8 cellular contexts compared by ENCODE assay signal in the genomic region with DNA sequence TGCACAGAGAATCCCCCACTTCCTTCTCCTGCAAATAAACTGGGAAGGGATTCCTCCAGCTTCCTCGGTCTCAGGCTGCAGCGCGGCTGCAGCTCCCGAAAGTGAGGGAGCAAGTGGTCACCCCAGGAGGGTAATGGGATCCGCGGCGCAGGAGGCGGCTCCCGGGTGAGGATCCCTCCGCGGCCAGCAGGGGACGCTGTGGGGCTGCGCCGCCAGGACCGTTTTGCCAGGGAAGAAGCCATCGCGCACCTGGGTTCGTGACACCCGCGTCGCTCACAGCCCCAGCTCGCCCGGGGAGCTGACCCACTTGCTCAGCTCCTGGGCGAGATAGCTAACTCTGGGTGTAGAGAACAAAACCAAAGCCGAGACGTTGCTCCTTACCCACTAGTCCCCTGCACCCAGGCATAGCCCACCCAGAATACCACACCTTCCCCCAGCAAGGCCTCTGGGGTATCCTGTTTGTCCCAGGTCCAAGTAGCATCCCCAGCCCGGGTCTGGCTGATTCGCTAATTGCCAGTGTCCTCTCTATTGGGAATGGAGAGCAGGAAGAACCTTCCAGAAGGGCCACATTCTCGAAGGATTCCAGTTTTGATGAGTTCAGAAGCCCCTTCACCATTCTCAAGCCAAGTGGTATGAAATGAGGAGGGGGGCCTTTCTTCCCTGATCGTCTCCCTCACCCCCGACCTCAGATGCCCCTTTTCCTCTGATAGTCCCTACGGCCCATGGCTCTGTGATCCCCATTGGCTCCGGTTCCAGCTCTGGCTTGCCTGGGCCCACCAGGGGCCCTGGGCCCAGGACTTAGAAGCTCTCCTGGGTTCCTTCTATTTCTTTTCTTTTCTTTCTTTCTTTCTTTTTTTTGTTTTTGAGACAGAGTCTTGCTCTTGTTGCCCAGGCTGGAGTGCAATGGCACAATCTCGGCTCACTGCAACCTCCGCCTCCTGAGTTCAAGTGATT. TPM values are rescaled to one million over a fixed set of nuclear protein-coding genes. Genes with fewer than 3 reads are reported as not detected.
DNase-seq lines count a peak whose midpoint lies in the region; ATAC-seq and TF ChIP-seq lines count a peak whose summit lies in the region.

No MANE protein-coding gene starts in this region.

- H3K27me3 ChIP-seq in esophagus muscularis mucosa: peaks cover 0 to 46% (median 0%) of the 10 kb centered on the region in 4 donors

- TF ChIP-seq CTCF in esophagus muscularis mucosa (IDR thresholded peaks at IDR 0.05): peak in 2 of 3 experiments; percentile 99 to 100
- TF ChIP-seq CTCF in nephron progenitor cell (IDR thresholded peaks at IDR 0.05): peak; percentile 100

- no peaks in the 10 kb centered on the region for H3K9me3 Mint-ChIP-seq in nephron progenitor cell

- DNase-seq in COR-L47 (lab: John Stamatoyannopoulos, UW) (peak; percentile 72), NOMO-1 treated with dmso at 0.1 percent for 144 hours (lab: John Stamatoyannopoulos, UW; ENCODE audit: unreplicated experiment) (peak; percentile 57), activated T-cell treated with anti-CD3 and anti-CD28 coated beads for 24 hours (ENCODE audit: low read depth) (peak; percentile 71), esophagus muscularis mucosa (ENCODE audit: extremely low spot score) (no peak), nephron progenitor cell (peak; percentile 89)
- DNase-seq in stimulated activated naive CD4-positive, alpha-beta T cell treated with Interleukin-2 at 50 U/mL for 16 hours (lab: John Stamatoyannopoulos, UW): peak; percentile 73

- TF ChIP-seq POLR2A in esophagus muscularis mucosa (IDR thresholded peaks at IDR 0.05; ENCODE audit: low read depth): no peak

- H3K36me3 ChIP-seq in esophagus muscularis mucosa: no peaks in the 10 kb centered on the region

- TF ChIP-seq EP300 in esophagus muscularis mucosa (IDR thresholded peaks at IDR 0.05): no peak

- peaks cover 62% of the 10 kb centered on the region for H3K4me1 Mint-ChIP-seq in nephron progenitor cell

- WGBS in esophagus muscularis mucosa: 24% methylated on average over 25 of the region's 35 CpGs

- H3K4me3 Mint-ChIP-seq in nephron progenitor cell: no peak overlapping the region

- H3K4me1 ChIP-seq in esophagus muscularis mucosa: peaks cover 34 to 38% (median 37%) of the 10 kb centered on the region in 4 donors

- no peak overlapping the region for H3K27ac ChIP-seq in esophagus muscularis mucosa (replicated peaks in 1 of 4)

- H3K36me3 Mint-ChIP-seq in nephron progenitor cell (ENCODE audit: low read depth): no peaks in the 10 kb centered on the region

- no peaks in the 10 kb centered on the region for H3K9me3 ChIP-seq in esophagus muscularis mucosa

- H3K27ac Mint-ChIP-seq in nephron progenitor cell: no peak overlapping the region

- H3K27me3 Mint-ChIP-seq in nephron progenitor cell (ENCODE audit: low read depth, poor library complexity): peaks cover 23% of the 10 kb centered on the region

- ATAC-seq in HG02885 (IDR thresholded peaks at IDR 0.05; ENCODE audit: poor library complexity, unreplicated experiment): peak; percentile 40
- ATAC-seq in HG03460 (IDR thresholded peaks at IDR 0.05; ENCODE audit: unreplicated experiment): no peak

- intact Hi-C loops in esophagus muscularis mucosa (cut with DNase I): loop anchor here (1.0 to 5.0 kb wide), 3 partner anchors 34 to 101 kb away; no protein-coding TSS in a partner anchor

- no peak overlapping the region for H3K4me3 ChIP-seq in esophagus muscularis mucosa

RNA-seq across cellular contexts. Expression of a gene that starts 14.1 kb away (rescaled TPM):
- 10 to 100 TPM; 10.8 to 23.5 (median 20.7) TPM for total RNA-seq in esophagus muscularis mucosa

RNA-seq across cellular contexts. Expression of a gene that starts 16.5 kb away (rescaled TPM):
- total RNA-seq in esophagus muscularis mucosa: 1 to 10 TPM; 1.2 to 5.1 (median 3.8) TPM

RNA-seq across cellular contexts. Expression of a gene that starts 22.1 kb away (rescaled TPM):
- total RNA-seq in esophagus muscularis mucosa: 10 to 100 TPM; 12.9 to 22.5 (median 15.4) TPM

RNA-seq across cellular contexts. Expression of a gene that starts 56.0 kb away (rescaled TPM):
- not detected for total RNA-seq in esophagus muscularis mucosa
